In genomic region chr15:100945006-100945405, GRCh38 we compare ENCODE assay signal across 21 cellular contexts.
"Had no signal": no experiment of that assay in that cellular context is flagged by ENCODE, and none has a peak within 500 bp of the region (broad histone marks: within the 10 kb centered on the region; RNA-seq: fewer than 3 reads in every experiment).

No MANE protein-coding gene starts in this region.

- H3K27ac ChIP-seq: heart left ventricle, neutrophil, pancreas, psoas muscle, right atrium auricular region, upper lobe of left lung had no signal

- H3K27me3 ChIP-seq: gastroesophageal sphincter, heart left ventricle, neutrophil, pancreas, right atrium auricular region, spleen, upper lobe of left lung had no signal

- H3K4me3 ChIP-seq: gastroesophageal sphincter, pancreas, psoas muscle, right atrium auricular region, spleen, upper lobe of left lung had no signal

- H3K4me1 ChIP-seq: pancreas, psoas muscle had no signal

- H3K9me3 ChIP-seq: gastroesophageal sphincter, neutrophil, pancreas, psoas muscle, right atrium auricular region, spleen, upper lobe of left lung had no signal

- DNase-seq: activated CD4-positive, alpha-beta T cell treated with anti-CD3 and anti-CD28 coated beads, Interleukin-2, amount 10 ng/mL, durations not matched to agents 7 days and 5 days; activated CD8-positive, alpha-beta T cell treated with anti-CD3 and anti-CD28 coated beads for 36 hours; activated gamma-delta T cell; activated naive CD4-positive, alpha-beta T cell treated with anti-CD3 and anti-CD28 coated beads, Interleukin-2, amount 50 U/mL, for 16 hours; activated naive CD8-positive, alpha-beta T cell treated with anti-CD3 and anti-CD28 coated beads, Interleukin-2, amount 50 U/mL, for 24 hours; aorta; effector CD8-positive, alpha-beta T cell; erythroblast; heart left ventricle; islet precursor cell; left cardiac atrium; pancreas; psoas muscle; spleen; stimulated activated CD4-positive, alpha-beta T cell treated with anti-CD3 and anti-CD28 coated beads, Interleukin-4, amount 100 ng/mL, for 24 hours; stimulated activated naive CD4-positive, alpha-beta T cell treated with Interleukin-2 at 50 U/mL for 16 hours; upper lobe of left lung had no signal

- H3K36me3 ChIP-seq: gastroesophageal sphincter, heart left ventricle, neutrophil, right atrium auricular region, upper lobe of left lung had no signal

- ATAC-seq: activated CD4-positive, CD25-positive, alpha-beta regulatory T cell treated with anti-CD3 and anti-CD28 coated beads, Interleukin-2, amount 50 U/mL, for 24 hours; activated CD8-positive, alpha-beta T cell treated with anti-CD3 and anti-CD28 coated beads for 36 hours; activated naive CD8-positive, alpha-beta T cell treated with anti-CD3 and anti-CD28 coated beads, Interleukin-2, amount 50 U/mL, for 24 hours; gastroesophageal sphincter; heart left ventricle; left cardiac atrium; pancreas; psoas muscle had no signal
